ENCODE assay signal across 11 cellular contexts in the genomic region with DNA sequence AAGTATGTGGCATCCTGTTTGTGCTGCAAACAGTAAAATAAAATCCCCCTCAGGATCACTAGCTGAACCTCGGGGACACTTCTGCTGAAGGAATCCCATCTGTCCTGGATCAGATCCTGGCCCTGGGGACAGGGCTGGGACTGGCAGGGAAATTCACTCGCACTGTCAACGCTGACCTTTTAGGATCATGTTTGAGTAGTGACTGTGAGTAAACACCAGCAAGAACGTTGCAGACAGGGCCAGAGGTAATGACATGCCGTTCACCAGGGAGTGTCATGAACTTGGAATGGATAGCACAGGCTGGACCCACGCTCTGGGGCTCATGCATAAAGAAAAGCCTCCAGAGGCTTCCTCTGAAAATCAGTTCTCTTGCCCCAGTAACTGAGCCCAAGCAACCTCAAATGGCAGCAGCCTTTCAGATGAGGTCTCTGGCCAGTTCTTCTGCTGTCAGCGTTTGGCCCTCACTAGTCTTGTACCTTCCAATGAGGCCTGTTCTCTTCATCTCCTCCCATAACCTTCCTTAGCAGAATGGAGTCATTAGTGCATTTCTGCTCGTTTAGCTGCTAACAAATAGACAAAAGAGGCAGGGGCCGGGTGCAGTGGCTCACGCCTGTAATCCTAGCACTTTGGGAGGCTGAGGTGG. TPM values are rescaled to one million over a fixed set of nuclear protein-coding genes. Genes with fewer than 3 reads are reported as not detected.
DNase-seq lines count a peak whose midpoint lies in the region; ATAC-seq and TF ChIP-seq lines count a peak whose summit lies in the region.
"Had no signal": no experiment of that assay in that cellular context is flagged by ENCODE, and none has a peak within 500 bp of the region (broad histone marks: within the 10 kb centered on the region; RNA-seq: fewer than 3 reads in every experiment).

No MANE protein-coding gene starts in this region.

- peak; percentile 28 to 82 (median 64) for ATAC-seq in heart left ventricle
- peak; percentile 75 to 79 for ATAC-seq in gastrocnemius medialis
- ATAC-seq in activated CD4-positive, CD25-positive, alpha-beta regulatory T cell treated with anti-CD3 and anti-CD28 coated beads, Interleukin-2, amount 50 U/mL, for 24 hours = no peak
- ATAC-seq: stimulated activated effector memory CD8-positive, alpha-beta T cell treated with anti-CD3 and anti-CD28 coated beads, Interleukin-12 subunit alpha, Interleukin-12 subunit beta, amount 100 ng/mL, for 72 hours had no signal

- H3K27ac ChIP-seq in heart left ventricle (peak overlapping the region in 7 of 12 donors; percentile 16 to 70 (median 43)), gastrocnemius medialis (peak overlapping the region; percentile 47 to 57 (median 52)), coronary artery (peak overlapping the region in 1 of 2 donors; percentile 69)

- H3K4me1 ChIP-seq in heart left ventricle = peaks cover 0 to 25% (median 0%) of the 10 kb centered on the region in 12 donors
- H3K4me1 ChIP-seq in gastrocnemius medialis = peaks cover 0 to 2% of the 10 kb centered on the region in 2 donors

- DNase-seq in DMS153 treated with DMSO at 0.1 percent for 48 hours (lab: John Stamatoyannopoulos, UW; ENCODE audit: unreplicated experiment) = peak; percentile 70
- DNase-seq in NCI-H510A treated with DMSO at 0.1 percent for 48 hours (lab: John Stamatoyannopoulos, UW) = peak; percentile 90
- DNase-seq in heart left ventricle = peak in 2 of 5 donors; percentile 35 to 45
- peak; percentile 5 to 65 for DNase-seq in gastrocnemius medialis
- no peak for DNase-seq in coronary artery (ENCODE audit: low spot score)
- DNase-seq in hepatic stellate cell (ENCODE audit: low spot score) = no peak
- DNase-seq in GOT3 (lab: John Stamatoyannopoulos, UW) = no peak
- DNase-seq: activated effector memory CD4-positive, alpha-beta T cell treated with Interleukin-2 at 50 U/mL for 16 hours; NK-92 treated with Interleukin-12 subunit alpha and Interleukin-12 subunit beta, amount 100 ng/mL, for 24 hours had no signal

- H3K27me3 ChIP-seq in heart left ventricle = no peaks in the 10 kb centered on the region
- no peaks in the 10 kb centered on the region for H3K27me3 ChIP-seq in gastrocnemius medialis

- in situ Hi-C loops in gastrocnemius medialis (cut with MboI; ENCODE audit: low sequenced_read_pairs in 4 of 4) = loop anchor here in 3 of 4 donors (5.0 to 25.0 kb wide), 4 partner anchors 202 to 437 kb away; partner anchors contain the start of gene KCNJ5 (in 1 of the 3)

- H3K9me3 ChIP-seq in heart left ventricle (no peaks in the 10 kb centered on the region), gastrocnemius medialis (no peaks in the 10 kb centered on the region)

- peak overlapping the region in 6 of 12 donors; percentile 1 to 29 (median 14) for H3K4me3 ChIP-seq in heart left ventricle
- no peak overlapping the region for H3K4me3 ChIP-seq in gastrocnemius medialis
- H3K4me3 ChIP-seq in coronary artery = no peak overlapping the region

- intact Hi-C loops in heart left ventricle (cut with DNase I) = loop anchor here in 3 of 10 donors (5.0 kb wide), 3 partner anchors 42 to 87 kb away; no protein-coding TSS in a partner anchor
- intact Hi-C loops in gastrocnemius medialis (cut with DNase I; ENCODE audit: low total_unique reads) = no loop called here

- TF ChIP-seq CTCF in heart left ventricle (IDR thresholded peaks at IDR 0.05) (no peak), gastrocnemius medialis (IDR thresholded peaks at IDR 0.05 in 4 of 5, conservative IDR thresholded peaks at IDR 0.05 in 1 of 5) (no peak), coronary artery (IDR thresholded peaks at IDR 0.05) (no peak)

- 58 to 68% (median 62%) methylated on average over 10 of the region's 10 CpGs for WGBS in heart left ventricle, 4 donors

- TF ChIP-seq POLR2A in heart left ventricle (IDR thresholded peaks at IDR 0.05) = no peak
- no peak for TF ChIP-seq POLR2A in gastrocnemius medialis (IDR thresholded peaks at IDR 0.05)

- H3K36me3 ChIP-seq in heart left ventricle (no peaks in the 10 kb centered on the region), gastrocnemius medialis (no peaks in the 10 kb centered on the region)

RNA-seq across cellular contexts. Expression of gene BARX2, which starts 51.0 kb away (rescaled TPM):
- total RNA-seq in heart left ventricle (under 1 TPM in 2 of 9 donors, not detected in 7; 0.12 to 0.72 TPM), gastrocnemius medialis (1 to 10 TPM in 2 of 4 donors, not detected in 2; 1.2 to 4.4 TPM)
- under 1 TPM in 1 of 2 donors, not detected in 1; 0.03 TPM for polyA plus RNA-seq in heart left ventricle

Comparison
In these comparisons a context has a peak if more than half of its experiments do, and no peak if none do; other contexts are left out.
1. DNase-seq: peak in DMS153 treated with DMSO at 0.1 percent for 48 hours (single experiment), NCI-H510A treated with DMSO at 0.1 percent for 48 hours (single experiment) and gastrocnemius medialis (2 of 2); none in coronary artery (single experiment), hepatic stellate cell (single experiment) and GOT3 (single experiment).
2. ATAC-seq: peak in heart left ventricle (4 of 4) and gastrocnemius medialis (2 of 2); none in activated CD4-positive, CD25-positive, alpha-beta regulatory T cell treated with anti-CD3 and anti-CD28 coated beads, Interleukin-2, amount 50 U/mL, for 24 hours (0 of 2).